1 cellular context compared by ENCODE assay signal in the genomic region with DNA sequence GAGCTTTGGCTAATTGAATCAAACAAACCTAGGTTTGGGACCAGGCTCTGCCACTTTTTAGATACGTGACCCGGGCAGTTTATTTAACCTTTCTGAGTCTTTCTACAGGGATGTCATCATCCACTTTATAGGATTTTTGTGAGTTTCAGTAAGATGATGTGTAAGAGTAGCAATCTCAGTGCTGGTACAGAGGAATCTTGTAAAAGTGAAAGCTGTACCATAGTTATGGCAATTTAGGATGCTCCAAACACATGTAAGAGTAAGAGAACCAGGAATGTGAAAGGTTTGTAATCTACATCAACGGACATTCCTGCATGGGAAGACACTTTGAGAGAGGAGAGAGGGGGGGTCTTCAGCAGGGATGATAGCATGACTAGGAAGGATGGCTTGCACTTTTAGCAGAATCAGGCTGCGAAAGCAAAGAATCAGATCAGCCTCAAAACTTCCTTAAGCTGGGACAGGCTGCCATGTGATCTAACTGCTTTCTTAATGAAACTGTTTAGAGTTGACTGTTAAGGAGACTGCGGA.
TF ChIP-seq lines count a peak whose summit lies in the region.

No MANE protein-coding gene starts in this region.

TF ChIP-seq in HCT116, 20 proteins besides CTCF, POLR2A, EP300 and RAD21 (continued from another document):
- no peak for TF ChIP-seq YY1 (IDR thresholded peaks at IDR 0.05; ENCODE audit: extremely low read depth, insufficient replicate concordance, low read depth, low read length)
- TF ChIP-seq, protein P1, sequence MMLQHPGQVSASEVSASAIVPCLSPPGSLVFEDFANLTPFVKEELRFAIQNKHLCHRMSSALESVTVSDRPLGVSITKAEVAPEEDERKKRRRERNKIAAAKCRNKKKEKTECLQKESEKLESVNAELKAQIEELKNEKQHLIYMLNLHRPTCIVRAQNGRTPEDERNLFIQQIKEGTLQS (IDR thresholded peaks at IDR 0.05), result no peak
- no peak for TF ChIP-seq CBX3 (IDR thresholded peaks at IDR 0.05; ENCODE audit: low read depth)
TF ChIP-seq in HCT116: peak in this region for 0.
